ENCODE assay signal across 10 cellular contexts in the genomic region with DNA sequence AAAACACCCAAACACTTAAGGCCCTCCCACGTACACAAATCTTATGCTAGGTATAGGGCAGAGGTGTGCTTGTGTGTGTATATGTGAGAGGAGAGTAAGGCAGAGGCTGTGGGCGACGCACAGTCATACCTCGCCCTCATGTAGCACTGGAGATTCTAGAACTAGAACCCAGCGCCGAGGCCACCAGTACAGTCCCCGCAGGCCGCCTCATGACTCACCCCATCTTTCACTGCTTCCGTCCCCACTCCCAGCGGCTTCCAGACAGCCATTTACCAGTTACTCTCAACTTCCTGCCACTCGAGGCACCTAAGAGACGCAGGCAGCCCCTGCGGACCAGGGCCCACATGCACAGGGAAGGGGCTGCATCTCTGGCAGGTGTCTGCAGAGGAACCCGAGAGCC. TPM values are rescaled to one million over a fixed set of nuclear protein-coding genes. Genes with fewer than 3 reads are reported as not detected.
DNase-seq lines count a peak whose midpoint lies in the region; ATAC-seq and FAIRE-seq lines count a peak whose summit lies in the region.
"Had no signal": no experiment of that assay in that cellular context is flagged by ENCODE, and none has a peak within 500 bp of the region (broad histone marks: within the 10 kb centered on the region; RNA-seq: fewer than 3 reads in every experiment).

No MANE protein-coding gene starts in this region.

- DNase-seq in T-helper 1 cell = peak; percentile 44 to 91 (median 61)
- DNase-seq in activated T-helper 1 cell treated with anti-CD3 and anti-CD28 coated beads, Interleukin-2, amount 50 U/mL, for 16 hours (ENCODE audit: low read depth in 1 of 2, low spot score in 1 of 2) = peak; percentile 59 to 75
- no peak for DNase-seq in memory B cell (ENCODE audit: low spot score in 2 of 2)
- DNase-seq in stimulated activated CD8-positive, alpha-beta memory T cell treated with anti-CD3 and anti-CD28 coated beads, Interleukin-7, amount 100 ng/mL, for 4 hours (ENCODE audit: low read depth in 2 of 2) = peak; percentile 46 to 71
- no peak for DNase-seq in SJCRH30
- DNase-seq in GM19239 (ENCODE audit: insufficient read length, low spot score) = no peak

- H3K4me1 ChIP-seq in SJCRH30 = no peaks in the 10 kb centered on the region

- H3K9me3 Mint-ChIP-seq in memory B cell = no peaks in the 10 kb centered on the region

- H3K27me3 Mint-ChIP-seq in memory B cell = no peaks in the 10 kb centered on the region

- H3K4me3 Mint-ChIP-seq in memory B cell = no peak overlapping the region

- H3K27ac ChIP-seq in SJCRH30 = no peak overlapping the region
- H3K27ac ChIP-seq: thoracic aorta, VCaP had no signal

- peaks cover 22% of the 10 kb centered on the region for H3K4me1 Mint-ChIP-seq in memory B cell

- peaks cover 79% of the 10 kb centered on the region for H3K36me3 ChIP-seq in SJCRH30

- H3K4me3 ChIP-seq in SJCRH30 = no peak overlapping the region
- H3K4me3 ChIP-seq: thoracic aorta had no signal

- peak overlapping the region; percentile 90 for H3K27ac Mint-ChIP-seq in memory B cell

- FAIRE-seq in GM19239 (lab: Jason Lieb, UNC) = no peak

- H3K9me3 ChIP-seq in SJCRH30 (replicated peaks) = no peaks in the 10 kb centered on the region
- H3K9me3 ChIP-seq: thoracic aorta had no signal

- no peaks in the 10 kb centered on the region for H3K27me3 ChIP-seq in SJCRH30

- ATAC-seq in memory B cell (ENCODE audit: low read depth) (peak; percentile 7), GM21529 (IDR thresholded peaks at IDR 0.05; ENCODE audit: unreplicated experiment) (no peak), HG02759 (IDR thresholded peaks at IDR 0.05; ENCODE audit: unreplicated experiment) (no peak)

- peaks cover 32% of the 10 kb centered on the region for H3K36me3 Mint-ChIP-seq in memory B cell

RNA-seq across cellular contexts. Expression of gene CYTH1, which starts 23.2 kb away (rescaled TPM):
- 29.1 and 34.0 TPM in 2 replicates for total RNA-seq in SJCRH30 (2014; rRNA removed; shearing (Covaris generic))

RNA-seq across cellular contexts. Expression of gene USP36, which starts 35.3 kb away (rescaled TPM):
- 42.8 and 48.2 TPM in 2 replicates for total RNA-seq in SJCRH30 (2014; rRNA removed; shearing (Covaris generic))

Comparison
In these comparisons a context has a peak if more than half of its experiments do, and no peak if none do; other contexts are left out.
1. DNase-seq: peak in T-helper 1 cell (5 of 5), activated T-helper 1 cell treated with anti-CD3 and anti-CD28 coated beads, Interleukin-2, amount 50 U/mL, for 16 hours (2 of 2) and stimulated activated CD8-positive, alpha-beta memory T cell treated with anti-CD3 and anti-CD28 coated beads, Interleukin-7, amount 100 ng/mL, for 4 hours (2 of 2); none in memory B cell (0 of 2), SJCRH30 (0 of 2) and GM19239 (single experiment).